Comparison of ENCODE assay signal across 8 cellular contexts in the genomic region with DNA sequence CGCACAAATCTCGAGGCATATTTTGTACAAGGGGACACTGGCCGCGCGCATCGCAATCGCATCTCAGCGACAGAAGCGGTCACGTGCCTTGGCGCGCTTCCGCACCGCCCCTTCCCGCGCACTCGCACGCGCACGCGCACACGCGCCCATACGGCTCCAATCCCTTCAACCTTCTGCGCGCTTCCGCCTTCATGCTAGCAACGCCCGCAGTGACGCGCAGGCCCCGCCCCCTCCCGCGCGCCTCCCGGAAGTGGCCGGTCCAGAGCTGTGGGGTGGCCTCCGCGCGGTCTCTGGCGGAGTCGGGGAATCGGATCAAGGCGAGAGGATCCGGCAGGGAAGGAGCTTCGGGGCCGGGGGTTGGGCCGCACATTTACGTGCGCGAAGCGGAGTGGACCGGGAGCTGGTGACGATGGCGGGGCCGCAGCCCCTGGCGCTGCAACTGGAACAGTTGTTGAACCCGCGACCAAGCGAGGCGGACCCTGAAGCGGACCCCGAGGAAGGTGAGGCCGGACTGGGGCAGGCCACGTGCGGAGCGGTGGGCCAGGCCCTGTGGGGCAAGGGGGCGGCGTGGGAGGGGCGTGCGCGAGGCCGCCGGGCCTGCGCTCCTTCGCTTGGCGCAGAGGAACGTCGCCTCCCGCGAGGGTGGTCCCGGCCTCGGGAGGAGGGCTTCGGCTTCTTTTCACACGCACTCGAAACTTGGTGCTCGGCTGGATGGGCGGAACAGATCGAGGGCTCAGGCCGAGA. TPM values are rescaled to one million over a fixed set of nuclear protein-coding genes. Genes with fewer than 3 reads are reported as not detected.
DNase-seq lines count a peak whose midpoint lies in the region; ATAC-seq, FAIRE-seq and TF ChIP-seq lines count a peak whose summit lies in the region.

A gene with protein sequence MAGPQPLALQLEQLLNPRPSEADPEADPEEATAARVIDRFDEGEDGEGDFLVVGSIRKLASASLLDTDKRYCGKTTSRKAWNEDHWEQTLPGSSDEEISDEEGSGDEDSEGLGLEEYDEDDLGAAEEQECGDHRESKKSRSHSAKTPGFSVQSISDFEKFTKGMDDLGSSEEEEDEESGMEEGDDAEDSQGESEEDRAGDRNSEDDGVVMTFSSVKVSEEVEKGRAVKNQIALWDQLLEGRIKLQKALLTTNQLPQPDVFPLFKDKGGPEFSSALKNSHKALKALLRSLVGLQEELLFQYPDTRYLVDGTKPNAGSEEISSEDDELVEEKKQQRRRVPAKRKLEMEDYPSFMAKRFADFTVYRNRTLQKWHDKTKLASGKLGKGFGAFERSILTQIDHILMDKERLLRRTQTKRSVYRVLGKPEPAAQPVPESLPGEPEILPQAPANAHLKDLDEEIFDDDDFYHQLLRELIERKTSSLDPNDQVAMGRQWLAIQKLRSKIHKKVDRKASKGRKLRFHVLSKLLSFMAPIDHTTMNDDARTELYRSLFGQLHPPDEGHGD (plus strand): TSS at position 238 of the 744 bp plus-strand sequence. CDS start 172 bp downstream, at position 410.

- peak; percentile 52 to 68 for TF ChIP-seq POLR2A in uterus (IDR thresholded peaks at IDR 0.05)

- intact Hi-C loops in T-helper 2 cell treated with Interferon-gamma antibody and Interleukin-4, amounts not matched to agents 100 ng/mL and 5 ng/mL, for 36 hours (cut with micrococcal nuclease), result loop anchor here (10.0 kb wide), 1 partner anchor 344 kb away; a partner anchor contains a TSS
- intact Hi-C loops in uterus (cut with DNase I; ENCODE audit: low total_unique reads), result no loop called here

- H3K27me3 ChIP-seq in right atrium auricular region (peaks cover 21 to 26% of the 10 kb centered on the region in 2 donors), uterus (peaks cover 19 to 34% of the 10 kb centered on the region in 2 donors)

- FAIRE-seq in GM18507 (lab: Jason Lieb, UNC), result no peak

- H3K4me1 ChIP-seq in right atrium auricular region, result peaks cover 0 to 23% of the 10 kb centered on the region in 2 donors
- H3K4me1 ChIP-seq in uterus, result peaks cover 3 to 6% of the 10 kb centered on the region in 2 donors

- H3K9me3 ChIP-seq in right atrium auricular region, result no peaks in the 10 kb centered on the region
- H3K9me3 ChIP-seq in uterus, result no peaks in the 10 kb centered on the region

- H3K4me3 ChIP-seq in right atrium auricular region, result peak within 1 kb of the TSS; percentile 67 to 74
- H3K4me3 ChIP-seq in uterus, result peak within 1 kb of the TSS; percentile 91 to 93

- DNase-seq in GM18507 (ENCODE audit: extremely low spot score, insufficient read length, low read depth) (peak; percentile 98), NCI-H1930 (lab: John Stamatoyannopoulos, UW) (peak; percentile 94 to 98), anterior cingulate cortex (lab: John Stamatoyannopoulos, UW) (peak; percentile 33 to 97 (median 92)), right atrium auricular region (ENCODE audit: low spot score) (peak; percentile 97), putamen (ENCODE audit: low spot score) (peak; percentile 96), uterus (peak; percentile 95 to 96)

- peak within 1 kb of the TSS; percentile 81 to 88 for H3K27ac ChIP-seq in right atrium auricular region
- H3K27ac ChIP-seq in uterus, result peak within 1 kb of the TSS; percentile 81 to 92

- TF ChIP-seq CTCF in right atrium auricular region (IDR thresholded peaks at IDR 0.05) (peak in 1 of 2 donors; percentile 9), uterus (IDR thresholded peaks at IDR 0.05) (no peak)

- ATAC-seq in HG02973 (IDR thresholded peaks at IDR 0.05; ENCODE audit: unreplicated experiment), result peak; percentile 80

- H3K36me3 ChIP-seq in right atrium auricular region (peaks cover 20% of the 10 kb centered on the region), uterus (no peaks in the 10 kb centered on the region)

RNA-seq across cellular contexts. Expression of the gene that starts here (rescaled TPM):
- 70.5 and 73.9 TPM in 2 replicates for total RNA-seq in T-helper 2 cell treated with Interferon-gamma antibody and Interleukin-4, amounts not matched to agents 100 ng/mL and 5 ng/mL, for 36 hours
- total RNA-seq in right atrium auricular region (10 to 100 TPM; 17.8 to 23.2 TPM), uterus (10 to 100 TPM in 3 of 4 donors, 1 to 10 TPM in 1; 10.0 to 48.2 (median 30.3) TPM)

Comparison
In these comparisons a context has a peak if more than half of its experiments do, and no peak if none do; other contexts are left out.
1. Peak in every context shown above with its lines: DNase-seq, ATAC-seq, H3K4me3 ChIP-seq and H3K27ac ChIP-seq.